Comparison of ENCODE assay signal across 7 cellular contexts in the genomic region with DNA sequence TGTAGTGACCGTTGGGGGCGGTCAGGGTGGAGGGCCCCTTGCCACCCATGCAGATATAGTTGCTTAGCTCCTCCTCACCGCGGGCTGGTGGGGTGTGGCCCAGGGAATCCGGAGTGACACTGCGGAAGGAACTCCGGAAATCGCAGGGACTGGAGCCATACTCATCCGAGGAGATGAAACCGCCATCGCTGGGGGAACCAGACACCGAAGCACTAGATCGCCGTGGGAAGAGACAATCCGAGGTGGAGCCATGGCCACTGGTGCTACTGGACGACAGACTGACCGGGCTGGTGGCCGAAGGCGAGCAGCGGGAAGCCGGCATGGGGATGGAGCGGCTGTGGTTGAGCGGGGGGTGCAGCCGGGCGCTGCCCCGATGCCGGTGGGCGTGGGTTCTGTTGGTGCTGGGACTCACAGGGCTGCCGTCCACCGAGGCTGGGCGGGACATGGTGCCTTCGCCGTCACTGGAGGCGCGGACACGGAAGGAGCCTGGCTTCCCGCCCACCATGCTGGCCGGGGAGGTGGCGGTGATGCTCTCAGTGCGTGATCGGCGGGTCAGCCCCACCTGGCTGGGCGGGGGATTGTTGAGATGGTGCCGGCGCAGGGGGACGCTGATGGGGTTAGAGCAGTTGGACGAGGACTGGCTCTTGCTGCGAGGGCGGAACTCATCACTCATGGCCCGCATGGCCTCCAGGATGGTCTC. TPM values are rescaled to one million over a fixed set of nuclear protein-coding genes. Genes with fewer than 3 reads are reported as not detected.
A peak's percentile ranks its signal among the peaks of the same experiment; 100 is the strongest.
DNase-seq lines count a peak whose midpoint lies in the region; ATAC-seq and TF ChIP-seq lines count a peak whose summit lies in the region.

No MANE protein-coding gene starts in this region.

- peak overlapping the region; percentile 94 to 95 for H3K27ac ChIP-seq in ascending aorta
- H3K27ac ChIP-seq in suprapubic skin: peak overlapping the region; percentile 86

- no peaks in the 10 kb centered on the region for H3K27me3 ChIP-seq in ascending aorta
- no peaks in the 10 kb centered on the region for H3K27me3 ChIP-seq in suprapubic skin

- TF ChIP-seq POLR2A in suprapubic skin (IDR thresholded peaks at IDR 0.05): no peak

- 84% methylated on average over 21 of the region's 50 CpGs for WGBS in suprapubic skin

- H3K4me1 ChIP-seq in ascending aorta: peaks cover 14 to 35% of the 10 kb centered on the region in 2 donors
- H3K4me1 ChIP-seq in suprapubic skin: peaks cover 70% of the 10 kb centered on the region

- peak overlapping the region; percentile 77 for H3K4me3 ChIP-seq in HFF-Myc (replicated peaks; ENCODE audit: low read depth, low read length)
- peak overlapping the region; percentile 75 to 86 for H3K4me3 ChIP-seq in ascending aorta
- H3K4me3 ChIP-seq in suprapubic skin: peak overlapping the region; percentile 68

- H3K9me3 ChIP-seq in ascending aorta (no peaks in the 10 kb centered on the region), suprapubic skin (no peaks in the 10 kb centered on the region)

- no peak for DNase-seq in HFF-Myc (ENCODE audit: extremely low read depth, low read depth)
- peak in 1 of 2 donors; percentile 68 for DNase-seq in ascending aorta (ENCODE audit: low spot score in 2 of 2)
- peak; percentile 34 to 42 for DNase-seq in left colon
- DNase-seq in suprapubic skin (ENCODE audit: low spot score in 2 of 2): peak; percentile 77 to 87
- DNase-seq in NCI-H2107 treated with DMSO at 0.1 percent for 48 hours (lab: John Stamatoyannopoulos, UW; ENCODE audit: unreplicated experiment): no peak
- DNase-seq in germinal center (ENCODE audit: low spot score): no peak
- DNase-seq in medulla oblongata (ENCODE audit: extremely low spot score): no peak

- intact Hi-C loops in ascending aorta (cut with DNase I): loop anchor here (5.0 kb wide), 2 partner anchors 215 to 355 kb away; no protein-coding TSS in a partner anchor
- intact Hi-C loops in left colon (cut with DNase I, micrococcal nuclease): loop anchor here in 1 of 2 donors (10.0 kb wide), 1 partner anchor 583 kb away; no protein-coding TSS in a partner anchor

- no peak for TF ChIP-seq EP300 in suprapubic skin (IDR thresholded peaks at IDR 0.05)

- no peak for ATAC-seq in left colon

- peaks cover 0 to 12% of the 10 kb centered on the region in 2 donors for H3K36me3 ChIP-seq in ascending aorta
- no peaks in the 10 kb centered on the region for H3K36me3 ChIP-seq in suprapubic skin

- TF ChIP-seq CTCF in HFF-Myc (IDR thresholded peaks at IDR 0.05; ENCODE audit: low read depth, low read length, missing control alignments) (no peak), ascending aorta (IDR thresholded peaks at IDR 0.05) (no peak), suprapubic skin (IDR thresholded peaks at IDR 0.05) (no peak)

RNA-seq across cellular contexts. Expression of a gene that starts 2.2 kb away (rescaled TPM):
- 18.6 TPM for total RNA-seq in ascending aorta
- 10 to 100 TPM; 11.2 to 14.8 TPM for total RNA-seq in left colon
- 10 to 100 TPM; 18.4 to 40.7 (median 28.1) TPM for total RNA-seq in suprapubic skin

RNA-seq across cellular contexts. Expression of a gene that starts 38.4 kb away (rescaled TPM):
- total RNA-seq in ascending aorta: 3.7 TPM
- 10 to 100 TPM; 26.1 to 27.4 TPM for total RNA-seq in left colon
- 10 to 100 TPM; 14.0 to 41.8 (median 20.7) TPM for total RNA-seq in suprapubic skin

Comparison
In these comparisons a context has a peak if more than half of its experiments do, and no peak if none do; other contexts are left out.
1. DNase-seq: peak in left colon (2 of 2) and suprapubic skin (2 of 2); none in HFF-Myc (single experiment), NCI-H2107 treated with DMSO at 0.1 percent for 48 hours (single experiment), germinal center (single experiment) and medulla oblongata (single experiment).
2. Peak in every context shown above with its lines, with median percentiles within 50 percentile points of each other: H3K4me3 ChIP-seq.